Comparison of ENCODE assay signal across 20 cellular contexts in genomic region chr12:66502911-66503310, GRCh38.
DNase-seq lines count a peak whose midpoint lies in the region; FAIRE-seq and TF ChIP-seq lines count a peak whose summit lies in the region.
"Had no signal": no experiment of that assay in that cellular context is flagged by ENCODE, and none has a peak within 500 bp of the region (broad histone marks: within the 10 kb centered on the region; RNA-seq: fewer than 3 reads in every experiment).

No MANE protein-coding gene starts in this region.

- H3K4me1 ChIP-seq in H1 (replicated peaks in 1 of 4; ENCODE audit: control insufficient read depth in 3 of 4, insufficient read depth in 4 of 4, low read length in 3 of 4), result peaks cover 0 to 8% (median 0%) of the 10 kb centered on the region in 4 experiments; a peak in 2 of 7 replicates
- H3K4me1 ChIP-seq in endodermal cell (ENCODE audit: control insufficient read depth, insufficient read depth, low read length), result peaks cover 15% of the 10 kb centered on the region
- H3K4me1 ChIP-seq: BE2C, BLaER1 had no signal

- no peak overlapping the region for H3K4me2 ChIP-seq in H1 (ENCODE audit: insufficient read depth in 1 of 2, low read depth in 2 of 2, low read length in 2 of 2)
- H3K4me2 ChIP-seq: BLaER1 had no signal

- no peak overlapping the region; the same call in 1 of the 2 replicates for H2BK5ac ChIP-seq in H1 (ENCODE audit: low read depth, low read length)

- CTCF ChIA-PET in H1 (lab: Charles Lee; ENCODE audit: partially characterized antibody), result no interaction called here

- H4K5ac ChIP-seq in H1 (ENCODE audit: insufficient read length, low read depth, low read length), result no peak overlapping the region

- H2BK120ac ChIP-seq in H1 (replicated peaks; ENCODE audit: low read depth, low read length), result no peak overlapping the region

- FAIRE-seq in H1 (lab: Jason Lieb, UNC), result no peak
- FAIRE-seq: A204.1, G401.6 had no signal

- TF ChIP-seq POLR2A in H1 (IDR thresholded peaks at IDR 0.05; ENCODE audit: control extremely low read depth in 1 of 2, low read depth in 2 of 2, low read length in 2 of 2), result no peak

- H2BK20ac ChIP-seq in H1 (ENCODE audit: low read length), result 0 out of 2 replicates have a peak overlapping the region, but pooled peaks have one; percentile 72

- no peak overlapping the region for H2AK5ac ChIP-seq in H1 (ENCODE audit: low read depth, low read length)

- no peaks in the 10 kb centered on the region for H3K27me3 ChIP-seq in H1 (replicated peaks in 1 of 4; ENCODE audit: control insufficient read depth in 3 of 4, extremely low read depth in 1 of 4, insufficient read depth in 3 of 4, low read length in 3 of 4)
- H3K27me3 ChIP-seq in endodermal cell (ENCODE audit: control insufficient read depth, insufficient read depth, low read length, poor library complexity, severe bottlenecking), result no peaks in the 10 kb centered on the region
- H3K27me3 ChIP-seq: BE2C, BLaER1 had no signal

- no peak overlapping the region for H3K27ac Mint-ChIP-seq in endodermal cell
- peak overlapping the region; percentile 72 for H3K27ac Mint-ChIP-seq in neural crest cell (ENCODE audit: unreplicated experiment)
- H3K27ac Mint-ChIP-seq: CD14-positive monocyte; CD4-positive, alpha-beta memory T cell; CD4-positive, CD25-positive, alpha-beta regulatory T cell; CD8-positive, alpha-beta memory T cell had no signal

- no peaks in the 10 kb centered on the region for H3K27me3 Mint-ChIP-seq in endodermal cell (ENCODE audit: insufficient read depth)
- H3K27me3 Mint-ChIP-seq in neural crest cell (ENCODE audit: low read depth), result no peaks in the 10 kb centered on the region
- H3K27me3 Mint-ChIP-seq: CD4-positive, CD25-positive, alpha-beta regulatory T cell had no signal

- H2BK12ac ChIP-seq in H1 (ENCODE audit: low read depth, low read length), result peak overlapping the region; percentile 35; the same call in 1 of the 2 replicates

- peaks cover 11% of the 10 kb centered on the region for H3K9me3 Mint-ChIP-seq in endodermal cell
- H3K9me3 Mint-ChIP-seq in neural crest cell, result peaks cover 5% of the 10 kb centered on the region

- H3K79me2 ChIP-seq in H1 (ENCODE audit: control insufficient read depth in 1 of 2, insufficient read depth in 2 of 2, low read length in 2 of 2), result no peaks in the 10 kb centered on the region

- no peak overlapping the region for H2AFZ ChIP-seq in H1 (ENCODE audit: low read length)

- TF ChIP-seq RAD21 in H1 (IDR thresholded peaks at IDR 0.05 in 1 of 2, conservative IDR thresholded peaks at IDR 0.05 in 1 of 2; ENCODE audit: low read depth in 2 of 2, low read length in 2 of 2), result no peak

- H3K23me2 ChIP-seq in H1 (ENCODE audit: low read depth, low read length), result no peaks in the 10 kb centered on the region

- H4K8ac ChIP-seq in H1 (ENCODE audit: extremely low read depth, insufficient read depth, low read length), result no peak overlapping the region

- no peak overlapping the region for H4K91ac ChIP-seq in H1 (replicated peaks; ENCODE audit: insufficient read length, low read length)

- no peak overlapping the region for H3K4ac ChIP-seq in H1 (replicated peaks; ENCODE audit: insufficient read length, low read depth, low read length)

- no peak overlapping the region for H2BK15ac ChIP-seq in H1 (ENCODE audit: low read length)

- POLR2A ChIA-PET in H1 (lab: Charles Lee; ENCODE audit: partially characterized antibody), result no interaction called here

- no peaks in the 10 kb centered on the region for H3K36me3 ChIP-seq in H1 (ENCODE audit: control insufficient read depth in 2 of 4, insufficient read depth in 4 of 4, low read length in 3 of 4)
- H3K36me3 ChIP-seq in endodermal cell (ENCODE audit: control insufficient read depth, insufficient read depth, low read length), result no peaks in the 10 kb centered on the region
- H3K36me3 ChIP-seq: BE2C, BLaER1 had no signal

- H3K9me3 ChIP-seq in H1 (ENCODE audit: insufficient read depth in 2 of 2, low read depth in 1 of 2, low read length in 1 of 2), result peaks cover 0 to 5% of the 10 kb centered on the region in 2 experiments; a peak in 1 of 4 replicates
- peaks cover 12% of the 10 kb centered on the region for H3K9me3 ChIP-seq in endodermal cell (ENCODE audit: control insufficient read depth, low read length)
- H3K9me3 ChIP-seq: BE2C had no signal

- H3K4me1 Mint-ChIP-seq in endodermal cell (peaks cover 52% of the 10 kb centered on the region), neural crest cell (peaks cover 50% of the 10 kb centered on the region)
- H3K4me1 Mint-ChIP-seq: CD14-positive monocyte; CD4-positive, alpha-beta memory T cell; CD4-positive, CD25-positive, alpha-beta regulatory T cell; CD8-positive, alpha-beta memory T cell had no signal

- no peak overlapping the region for H3K56ac ChIP-seq in H1 (replicated peaks; ENCODE audit: insufficient read length, low read depth, low read length)

- H3K18ac ChIP-seq in H1 (ENCODE audit: extremely low read depth, low read length), result no peak overlapping the region

- H3K27ac ChIP-seq in H1 (ENCODE audit: low read depth, low read length) (no peak overlapping the region), endodermal cell (ENCODE audit: low read depth, low read length) (no peak overlapping the region), caudate nucleus (ENCODE audit: low read depth, low read length) (no peak overlapping the region)
- H3K27ac ChIP-seq: BLaER1 had no signal

- WGBS in H1 (ENCODE audit: extremely low coverage in 1 of 2, insufficient coverage in 1 of 2, insufficient read length in 1 of 2, insufficient replicate concordance in 2 of 2, low coverage in 1 of 2, low lambda C conversion rate in 2 of 2, missing lambda C conversion rate in 1 of 2), 2 experiments, result 81% methylated on average over 5 of the region's 5 CpGs; no CpG with 5 or more reads in 1 of the 2 experiments
- 55 to 64% methylated on average over 3 to 5 of the region's 5 CpGs for WGBS in endodermal cell (ENCODE audit: insufficient coverage in 1 of 2, insufficient read length in 1 of 2), 2 experiments

- H4K20me1 ChIP-seq in H1 (replicated peaks in 1 of 2; ENCODE audit: control insufficient read depth in 1 of 2, insufficient read depth in 2 of 2, low read length in 2 of 2), result no peaks in the 10 kb centered on the region
- H4K20me1 ChIP-seq: BLaER1 had no signal

- no peak for TF ChIP-seq EP300 in H1 (IDR thresholded peaks at IDR 0.05; ENCODE audit: borderline replicate concordance in 1 of 2, low read depth in 2 of 2, low read length in 2 of 2)

- H3K4me3 ChIP-seq in H1 (ENCODE audit: extremely low read depth in 1 of 4, insufficient read depth in 2 of 4, low read depth in 3 of 4, low read length in 4 of 4) (no peak overlapping the region; a peak in 1 of 8 replicates), endodermal cell (ENCODE audit: low read length) (no peak overlapping the region)
- H3K4me3 ChIP-seq: BLaER1 had no signal

- TF ChIP-seq CTCF in H1 (IDR thresholded peaks at IDR 0.05; ENCODE audit: control extremely low read depth in 1 of 3, insufficient read depth in 1 of 3, low read depth in 1 of 3, low read length in 3 of 3) (no peak), endodermal cell (conservative IDR thresholded peaks at IDR 0.05) (no peak), neural crest cell (conservative IDR thresholded peaks at IDR 0.05) (no peak)

- H3K4me3 Mint-ChIP-seq in endodermal cell (no peak overlapping the region), neural crest cell (no peak overlapping the region)
- H3K4me3 Mint-ChIP-seq: CD14-positive monocyte; CD4-positive, alpha-beta memory T cell; CD4-positive, CD25-positive, alpha-beta regulatory T cell; CD8-positive, alpha-beta memory T cell had no signal

- no peak overlapping the region for H3K23ac ChIP-seq in H1 (ENCODE audit: insufficient read length)

- no peak overlapping the region for H3K14ac ChIP-seq in H1 (ENCODE audit: insufficient read length)

- no peak overlapping the region for H3K9ac ChIP-seq in H1 (replicated peaks in 1 of 4; ENCODE audit: extremely low read depth in 1 of 4, low read depth in 3 of 4, low read length in 3 of 4)
- H3K9ac ChIP-seq in endodermal cell (ENCODE audit: extremely low read depth, low read length, poor library complexity, severe bottlenecking), result no peak overlapping the region
- H3K9ac ChIP-seq: BLaER1 had no signal

- no peaks in the 10 kb centered on the region for H3K79me1 ChIP-seq in H1 (ENCODE audit: low read depth, low read length)

- H3K36me3 Mint-ChIP-seq in endodermal cell (ENCODE audit: low read depth) (no peaks in the 10 kb centered on the region), neural crest cell (ENCODE audit: low read depth) (peaks cover 4% of the 10 kb centered on the region)
- H3K36me3 Mint-ChIP-seq: CD14-positive monocyte; CD4-positive, alpha-beta memory T cell; CD4-positive, CD25-positive, alpha-beta regulatory T cell; CD8-positive, alpha-beta memory T cell had no signal

- DNase-seq in H1 (ENCODE audit: low read depth in 1 of 2, low spot score in 2 of 2) (no peak), endodermal cell (peak; percentile 63), neural crest cell (ENCODE audit: low read depth, low spot score) (no peak), DMS53 (lab: John Stamatoyannopoulos, UW) (no peak), caudate nucleus (lab: John Stamatoyannopoulos, UW) (no peak)
- DNase-seq: 8988T; ACHN; BE2C; CD4-positive, alpha-beta memory T cell; CD4-positive, CD25-positive, alpha-beta regulatory T cell; CD8-positive, alpha-beta memory T cell; COR-L47; DMS 273 treated with DMSO at 0.1 percent for 48 hours; DMS153; DMS79 treated with DMSO at 0.1 percent for 48 hours; GF-D8 had no signal

TF ChIP-seq in H1, 55 proteins besides CTCF, POLR2A, EP300 and RAD21 (continues in another document):
- TF ChIP-seq SP2 (IDR thresholded peaks at IDR 0.05; ENCODE audit: low read length) (no peak), NRF1 (IDR thresholded peaks at IDR 0.05; ENCODE audit: low read depth, low read length) (no peak), EGR1 (IDR thresholded peaks at IDR 0.05; ENCODE audit: borderline replicate concordance, low read depth, low read length) (no peak), TCF12 (IDR thresholded peaks at IDR 0.05; ENCODE audit: low read depth, low read length) (no peak), RFX5 (IDR thresholded peaks at IDR 0.05; ENCODE audit: borderline replicate concordance, low read depth, low read length) (no peak), KDM1A (IDR thresholded peaks at IDR 0.05; ENCODE audit: borderline replicate concordance, low read length) (no peak), KDM4A (IDR thresholded peaks at IDR 0.05; ENCODE audit: low read depth, low read length, severe bottlenecking) (no peak), ZNF274 (IDR thresholded peaks at IDR 0.05; ENCODE audit: borderline replicate concordance, extremely low read depth, low read length) (no peak), SP4 (IDR thresholded peaks at IDR 0.05; ENCODE audit: low read length) (no peak), SIX5 (IDR thresholded peaks at IDR 0.05; ENCODE audit: low read depth, low read length) (no peak), TAF7 (optimal IDR thresholded peaks at IDR 0.05; ENCODE audit: borderline replicate concordance, low read depth, low read length) (no peak), POLR2AphosphoS5 (IDR thresholded peaks at IDR 0.05; ENCODE audit: low read depth, low read length) (no peak), CHD1 (IDR thresholded peaks at IDR 0.05; ENCODE audit: low read depth, low read length) (no peak), POU5F1 (IDR thresholded peaks at IDR 0.05; ENCODE audit: low read depth, low read length) (no peak), YY1 (IDR thresholded peaks at IDR 0.05; ENCODE audit: low read depth, low read length) (no peak)
